9 cellular contexts compared by ENCODE assay signal in the genomic region with DNA sequence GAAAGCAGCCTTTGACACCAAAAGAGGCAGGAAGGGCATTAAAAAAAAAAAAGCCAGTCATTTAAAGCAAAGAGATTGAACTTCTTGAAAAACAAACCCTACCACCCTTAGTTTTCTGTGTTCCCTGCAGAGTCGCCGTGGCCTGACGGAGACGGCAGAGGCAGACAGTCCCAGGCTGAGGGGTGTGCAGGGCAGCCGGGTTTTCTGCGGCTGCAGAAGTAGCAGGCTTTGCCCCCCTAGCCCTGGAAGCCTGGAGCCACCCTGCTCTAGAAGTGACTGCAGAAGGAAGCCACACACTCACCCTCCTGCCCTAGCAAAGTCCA. TPM values are rescaled to one million over a fixed set of nuclear protein-coding genes. Genes with fewer than 3 reads are reported as not detected.
DNase-seq lines count a peak whose midpoint lies in the region; ATAC-seq, FAIRE-seq and TF ChIP-seq lines count a peak whose summit lies in the region.
"Had no signal": no experiment of that assay in that cellular context is flagged by ENCODE, and none has a peak within 500 bp of the region (broad histone marks: within the 10 kb centered on the region; RNA-seq: fewer than 3 reads in every experiment).

No MANE protein-coding gene starts in this region.

- POLR2A ChIA-PET in A673 (lab: Charles Lee; ENCODE audit: low non-redundant PET): no interaction called here

- peaks cover 64% of the 10 kb centered on the region for H4K20me1 ChIP-seq in Loucy (ENCODE audit: insufficient read depth, low read length, poor library complexity, severe bottlenecking)

- H3K9me3 ChIP-seq in Loucy (ENCODE audit: insufficient read depth, low read depth, low read length): no peaks in the 10 kb centered on the region
- no peaks in the 10 kb centered on the region for H3K9me3 ChIP-seq in A673 (ENCODE audit: low read depth, low read length, poor library complexity, severe bottlenecking)

- DNase-seq in GM06990 (ENCODE audit: extremely low read depth, insufficient read length) (no peak), coronary artery (ENCODE audit: low spot score) (no peak), A673 (ENCODE audit: low spot score) (no peak), frontal cortex (ENCODE audit: low spot score in 2 of 2) (no peak)
- DNase-seq: NCI-H1048, SHP77 treated with DMSO at 0.1 percent for 48 hours had no signal

- H3K36me3 ChIP-seq in GM06990 (ENCODE audit: control insufficient read depth, insufficient read depth, low read length): peaks cover 28% of the 10 kb centered on the region
- H3K36me3 ChIP-seq in Loucy (ENCODE audit: insufficient read depth, low read length): peaks cover 11% of the 10 kb centered on the region; the same call in 1 of the 2 replicates
- no peaks in the 10 kb centered on the region for H3K36me3 ChIP-seq in rectal smooth muscle tissue (ENCODE audit: control insufficient read depth, insufficient read depth, low read length)
- no peaks in the 10 kb centered on the region for H3K36me3 ChIP-seq in A673 (ENCODE audit: insufficient read depth, low read length, poor library complexity, severe bottlenecking)

- peak overlapping the region; percentile 94 for H3K4me2 ChIP-seq in Loucy (ENCODE audit: low read depth, low read length, poor library complexity, severe bottlenecking)

- H3K9ac ChIP-seq in Loucy (ENCODE audit: low read depth, low read length, poor library complexity, severe bottlenecking) (peak overlapping the region; percentile 98), rectal smooth muscle tissue (ENCODE audit: low read length) (no peak overlapping the region)

- no peak overlapping the region for H2AFZ ChIP-seq in Loucy (ENCODE audit: low read length)

- intact Hi-C loops in A673 (cut with micrococcal nuclease; ENCODE audit: unreplicated experiment): no loop called here

- BruUV-seq in A673 (replicated peaks; lab: Mats Ljungman, UMichigan): no TSS peak

- FAIRE-seq in frontal cortex (lab: Jason Lieb, UNC): no peak

- CTCF ChIA-PET in A673 (lab: Charles Lee): no interaction called here

- H3K27me3 ChIP-seq in GM06990 (replicated peaks; ENCODE audit: control insufficient read depth, insufficient read depth, low read length) (no peaks in the 10 kb centered on the region), Loucy (ENCODE audit: insufficient read depth, low read length, poor library complexity, severe bottlenecking) (no peaks in the 10 kb centered on the region), rectal smooth muscle tissue (ENCODE audit: control insufficient read depth, insufficient read depth, low read length) (no peaks in the 10 kb centered on the region), A673 (replicated peaks; ENCODE audit: insufficient read depth, low read depth, low read length, poor library complexity) (no peaks in the 10 kb centered on the region)

- peak overlapping the region; percentile 99 for H3K4me3 ChIP-seq in GM06990 (replicated peaks; ENCODE audit: low read depth, low read length)
- H3K4me3 ChIP-seq in Loucy (ENCODE audit: low read length, poor library complexity, severe bottlenecking): peak overlapping the region; percentile 99
- H3K4me3 ChIP-seq in coronary artery: peak overlapping the region; percentile 34
- peak overlapping the region; percentile 19 for H3K4me3 ChIP-seq in rectal smooth muscle tissue (ENCODE audit: low read length)
- H3K4me3 ChIP-seq in A673 (ENCODE audit: low read depth, low read length, poor library complexity, severe bottlenecking): no peak overlapping the region

- peaks cover 74% of the 10 kb centered on the region for H3K79me2 ChIP-seq in Loucy (ENCODE audit: insufficient read depth, low read length)

- no peaks in the 10 kb centered on the region for H3K9me2 ChIP-seq in Loucy (replicated peaks; ENCODE audit: low read depth, low read length)

- TF ChIP-seq CTCF in GM06990 (IDR thresholded peaks at IDR 0.05; ENCODE audit: insufficient read depth, low read length, poor library complexity, severe bottlenecking) (no peak), Loucy (conservative IDR thresholded peaks at IDR 0.05; ENCODE audit: low read length) (no peak), coronary artery (IDR thresholded peaks at IDR 0.05) (no peak), A673 (conservative IDR thresholded peaks at IDR 0.05; ENCODE audit: low read depth, low read length) (no peak)

- no peak for ATAC-seq in HG03520 (IDR thresholded peaks at IDR 0.05; ENCODE audit: unreplicated experiment)

- H3K27ac ChIP-seq in coronary artery (peak overlapping the region in 1 of 2 donors; percentile 54), rectal smooth muscle tissue (ENCODE audit: low read depth, low read length) (no peak overlapping the region), A673 (ENCODE audit: low read depth, low read length, poor library complexity, severe bottlenecking) (no peak overlapping the region)

- H3K4me1 ChIP-seq in Loucy (ENCODE audit: insufficient read depth, low read length, poor library complexity, severe bottlenecking) (peaks cover 52% of the 10 kb centered on the region), rectal smooth muscle tissue (ENCODE audit: control insufficient read depth, insufficient read depth, low read length) (no peaks in the 10 kb centered on the region), A673 (ENCODE audit: insufficient read depth, low read length, poor library complexity, severe bottlenecking) (no peaks in the 10 kb centered on the region)

- H3F3A ChIP-seq in Loucy (ENCODE audit: low read depth): no peaks in the 10 kb centered on the region

RNA-seq across cellular contexts. Expression of a gene that starts 2.8 kb away (rescaled TPM):
- total RNA-seq in A673 (2021): 2.3 and 3.0 TPM in 2 replicates
- 1.6 TPM for total RNA-seq in frontal cortex

RNA-seq across cellular contexts. Expression of a gene that starts 30.4 kb away (rescaled TPM):
- total RNA-seq in A673 (2021) (not detected in 2 replicates), frontal cortex (not detected)

RNA-seq across cellular contexts. Expression of a gene that starts 49.9 kb away (rescaled TPM):
- total RNA-seq in A673 (2021) (0.57 and 0.69 TPM in 2 replicates), frontal cortex (50.1 TPM)

Comparison
In these comparisons a context has a peak if more than half of its experiments do, and no peak if none do; other contexts are left out.
1. RNA of a gene that starts 49.9 kb away (total RNA-seq): 50.1 TPM in frontal cortex (single experiment); 0.57 to 0.69 TPM in A673; every median in the first group is over 10 times any median in the second.